In genomic region chr12:40017488-40017887, GRCh38 we compare ENCODE assay signal across 16 cellular contexts.
"Had no signal": no experiment of that assay in that cellular context is flagged by ENCODE, and none has a peak within 500 bp of the region (broad histone marks: within the 10 kb centered on the region; RNA-seq: fewer than 3 reads in every experiment).

No MANE protein-coding gene starts in this region.

- H3K27me3 Mint-ChIP-seq: activated T-helper 17 cell treated with anti-CD3 and anti-CD28 coated beads, Interleukin-2, amount 50 U/mL, for 72 hours; stimulated activated memory B cell treated with anti-CD40 and anti-IgM and Interleukin-4, amounts not matched to agents 10 μg/mL and 1 μg/mL and 100 μg/mL, for 72 hours; T-cell had no signal

- H3K36me3 ChIP-seq: ascending aorta, gastroesophageal sphincter, pancreas, tibial artery had no signal

- H3K27me3 ChIP-seq: ascending aorta, breast epithelium, dorsolateral prefrontal cortex, gastroesophageal sphincter, pancreas, tibial artery had no signal

- H3K9me3 Mint-ChIP-seq: activated T-helper 17 cell treated with anti-CD3 and anti-CD28 coated beads, Interleukin-2, amount 50 U/mL, for 72 hours; endodermal cell; mesothelial cell of epicardium; neural crest cell; stimulated activated memory B cell treated with anti-CD40 and anti-IgM and Interleukin-4, amounts not matched to agents 10 μg/mL and 1 μg/mL and 100 μg/mL, for 72 hours; T-cell had no signal

- H3K4me1 Mint-ChIP-seq: mesothelial cell of epicardium, neural crest cell had no signal

- H3K9me3 ChIP-seq: ascending aorta, breast epithelium, gastroesophageal sphincter, pancreas, tibial artery had no signal

- H3K27ac Mint-ChIP-seq: activated T-helper 17 cell treated with anti-CD3 and anti-CD28 coated beads, Interleukin-2, amount 50 U/mL, for 72 hours; endodermal cell; mesothelial cell of epicardium; stimulated activated memory B cell treated with anti-CD40 and anti-IgM and Interleukin-4, amounts not matched to agents 10 μg/mL and 1 μg/mL and 100 μg/mL, for 72 hours; T-cell had no signal

- H3K4me3 ChIP-seq: ascending aorta, breast epithelium, dorsolateral prefrontal cortex, gastroesophageal sphincter, pancreas, tibial artery had no signal

- H3K4me1 ChIP-seq: ascending aorta, breast epithelium, pancreas had no signal

- H3K4me3 Mint-ChIP-seq: activated T-helper 17 cell treated with anti-CD3 and anti-CD28 coated beads, Interleukin-2, amount 50 U/mL, for 72 hours; endodermal cell; mesothelial cell of epicardium; neural crest cell; stimulated activated memory B cell treated with anti-CD40 and anti-IgM and Interleukin-4, amounts not matched to agents 10 μg/mL and 1 μg/mL and 100 μg/mL, for 72 hours; T-cell had no signal

- H3K36me3 Mint-ChIP-seq: T-cell had no signal

- ATAC-seq: activated T-helper 17 cell treated with anti-CD3 and anti-CD28 coated beads, Interleukin-2, amount 50 U/mL, for 72 hours; gastroesophageal sphincter; stimulated activated memory B cell treated with anti-CD40 and anti-IgM and Interleukin-4, amounts not matched to agents 10 μg/mL and 1 μg/mL and 100 μg/mL, for 72 hours; T-cell had no signal

- DNase-seq: activated CD4-positive, CD25-positive, alpha-beta regulatory T cell treated with anti-CD3 and anti-CD28 coated beads, Interleukin-2, amount 50 U/mL, for 72 hours; activated naive CD4-positive, alpha-beta T cell treated with Interleukin-2 at 50 U/mL for 16 hours; dorsolateral prefrontal cortex; endodermal cell; pancreas; stimulated activated CD4-positive, alpha-beta T cell treated with anti-CD3 and anti-CD28 coated beads, Interleukin-12 subunit alpha, Interleukin-12 subunit beta, amount 100 ng/mL, for 4 hours; T-cell; T-helper 9 cell; tibial artery had no signal

- H3K27ac ChIP-seq: ascending aorta, breast epithelium, dorsolateral prefrontal cortex, gastroesophageal sphincter, pancreas, tibial artery had no signal
